Comparison of ENCODE assay signal across 19 cellular contexts in genomic region chr14:99407416-99407815, GRCh38.
DNase-seq lines count a peak whose midpoint lies in the region; ATAC-seq and TF ChIP-seq lines count a peak whose summit lies in the region.
"Had no signal": no experiment of that assay in that cellular context is flagged by ENCODE, and none has a peak within 500 bp of the region (broad histone marks: within the 10 kb centered on the region; RNA-seq: fewer than 3 reads in every experiment).

No MANE protein-coding gene starts in this region.

- POLR2A ChIA-PET in Caco-2 (lab: Charles Lee), result no interaction called here

- DNase-seq in Caco-2 (no peak), H9 (no peak), islet precursor cell (peak; percentile 26), sigmoid colon (peak; percentile 42), NOMO-1 treated with DMSO at 0.1 percent for 48 hours (lab: John Stamatoyannopoulos, UW; ENCODE audit: unreplicated experiment) (no peak)
- no peak for DNase-seq in stimulated activated CD4-positive, alpha-beta T cell treated with anti-CD3 and anti-CD28 coated beads, Interleukin-15, amount 100 ng/mL, for 24 hours
- DNase-seq: AML-193; GF-D8; GM23248; NCI-H1092 treated with DMSO at 0.1 percent for 48 hours; NCI-H146; NCI-H2029 treated with DMSO at 0.1 percent for 48 hours; NCI-H2171; NCI-H446; NK-92 treated with Interleukin-12 subunit alpha and Interleukin-12 subunit beta, amount 100 ng/mL, for 24 hours; Right ventricle myocardium superior had no signal

- H2AFZ ChIP-seq in H9 (ENCODE audit: low read length), result no peak overlapping the region
- H2AFZ ChIP-seq: GM23248 had no signal

- H2BK120ac ChIP-seq in H9 (ENCODE audit: low read depth, low read length, poor library complexity, severe bottlenecking), result no peak overlapping the region

- no peak overlapping the region for H2BK12ac ChIP-seq in H9 (ENCODE audit: insufficient read length, low read depth, low read length)

- no peak for TF ChIP-seq POLR2A in sigmoid colon (IDR thresholded peaks at IDR 0.05)

- H3K27me3 Mint-ChIP-seq in Caco-2 (ENCODE audit: insufficient read depth, unreplicated experiment), result no peaks in the 10 kb centered on the region
- no peaks in the 10 kb centered on the region; the same call in 1 of the 2 replicates for H3K27me3 Mint-ChIP-seq in H9 (ENCODE audit: low read depth)

- no peak overlapping the region for H2BK20ac ChIP-seq in H9 (ENCODE audit: low read depth, low read length, poor library complexity, severe bottlenecking)

- intact Hi-C loops in Caco-2 (cut with micrococcal nuclease; ENCODE audit: unreplicated experiment) (no loop called here), sigmoid colon (cut with DNase I) (no loop called here)

- H3K36me3 ChIP-seq in Caco-2 (ENCODE audit: control insufficient read depth, insufficient read depth, low read length), result no peaks in the 10 kb centered on the region
- peaks cover 8 to 90% (median 11%) of the 10 kb centered on the region in 4 donors for H3K36me3 ChIP-seq in sigmoid colon

- H3K4me1 ChIP-seq in Caco-2, result peaks cover 4% of the 10 kb centered on the region
- H3K4me1 ChIP-seq in H9 (ENCODE audit: insufficient read depth, low read length), result peaks cover 5% of the 10 kb centered on the region; the same call in 1 of the 2 replicates
- no peaks in the 10 kb centered on the region for H3K4me1 ChIP-seq in sigmoid colon

- 0 out of 2 replicates have a peak overlapping the region, but pooled peaks have one; percentile 45 for H2BK15ac ChIP-seq in H9 (ENCODE audit: low read depth, low read length)

- TF ChIP-seq CTCF in Caco-2 (IDR thresholded peaks at IDR 0.05; ENCODE audit: insufficient read depth in 1 of 2, low read depth in 1 of 2, low read length in 1 of 2, severe bottlenecking in 1 of 2, unreplicated experiment in 1 of 2), result no peak
- TF ChIP-seq CTCF in H9 (conservative IDR thresholded peaks at IDR 0.05), result no peak
- no peak for TF ChIP-seq CTCF in sigmoid colon (IDR thresholded peaks at IDR 0.05)

- H3K27me3 ChIP-seq in Caco-2 (replicated peaks; ENCODE audit: control insufficient read depth, insufficient read depth, low read length) (no peaks in the 10 kb centered on the region), H9 (ENCODE audit: insufficient read depth, low read length) (no peaks in the 10 kb centered on the region), sigmoid colon (no peaks in the 10 kb centered on the region)

- no peak overlapping the region; the same call in 1 of the 2 replicates for H3K14ac ChIP-seq in H9 (ENCODE audit: insufficient read depth, low read length)

- no peak overlapping the region for H4K91ac ChIP-seq in H9 (ENCODE audit: insufficient read length, low read depth, low read length)

- no peak overlapping the region for H4K5ac ChIP-seq in H9 (ENCODE audit: insufficient read length, low read depth, low read length)

- H3K4me2 ChIP-seq in H9 (ENCODE audit: insufficient read depth, insufficient read length, low read length), result no peak overlapping the region

- peak overlapping the region; percentile 42 for H3K27ac Mint-ChIP-seq in Caco-2 (ENCODE audit: unreplicated experiment)
- H3K27ac Mint-ChIP-seq in H9, result peak overlapping the region; percentile 22 to 89 (median 59); a peak in 4 of 7 replicates

- H3K79me1 ChIP-seq in H9 (ENCODE audit: insufficient read depth, low read depth, low read length, poor library complexity, severe bottlenecking), result no peaks in the 10 kb centered on the region

- H3K23ac ChIP-seq in H9 (ENCODE audit: insufficient read length, low read depth, low read length), result no peak overlapping the region

- H3K9ac ChIP-seq in H9 (ENCODE audit: extremely low read depth, insufficient read length, low read length), result no peak overlapping the region
- H3K9ac ChIP-seq: GM23248 had no signal

- H3K27ac ChIP-seq in H9 (ENCODE audit: insufficient read length, low read depth, low read length), result no peak overlapping the region
- H3K27ac ChIP-seq in sigmoid colon, result no peak overlapping the region
- H3K27ac ChIP-seq: GM23248, SK-N-MC had no signal

- H3K4me3 ChIP-seq in Caco-2 (ENCODE audit: low read depth, low read length) (no peak overlapping the region), sigmoid colon (no peak overlapping the region)
- H3K4me3 ChIP-seq: GM23248, SK-N-MC had no signal

- H3K9me3 Mint-ChIP-seq in Caco-2 (ENCODE audit: unreplicated experiment) (no peaks in the 10 kb centered on the region), H9 (no peaks in the 10 kb centered on the region)
- H3K9me3 Mint-ChIP-seq: CD14-positive monocyte had no signal

- BruUV-seq in Caco-2 (replicated peaks; lab: Mats Ljungman, UMichigan), result no TSS peak

- no peak overlapping the region for H3K4me3 Mint-ChIP-seq in Caco-2 (ENCODE audit: unreplicated experiment)
- H3K4me3 Mint-ChIP-seq in H9, result no peak overlapping the region
- H3K4me3 Mint-ChIP-seq: CD14-positive monocyte had no signal

- H3K9me3 ChIP-seq in Caco-2 (no peaks in the 10 kb centered on the region), H9 (ENCODE audit: control insufficient read depth, low read depth, low read length) (no peaks in the 10 kb centered on the region), sigmoid colon (no peaks in the 10 kb centered on the region)

- no CpG with 5 or more reads among the region's 11 CpGs for WGBS in H9 (ENCODE audit: extremely low coverage, insufficient read length, low lambda C conversion rate)
- WGBS in sigmoid colon, 2 donors, result 89 to 93% methylated on average over 11 of the region's 11 CpGs

- ATAC-seq in HG03097 (IDR thresholded peaks at IDR 0.05; ENCODE audit: low FRiP score, unreplicated experiment), result no peak

- H3K36me3 Mint-ChIP-seq in Caco-2 (ENCODE audit: insufficient read depth, unreplicated experiment), result peaks cover 35% of the 10 kb centered on the region
- H3K36me3 Mint-ChIP-seq in H9 (ENCODE audit: insufficient read depth in 1 of 3, low read depth in 3 of 3), result peaks cover 10 to 37% (median 22%) of the 10 kb centered on the region in 3 experiments; a peak in 6 of 7 replicates

- H2BK5ac ChIP-seq in H9 (ENCODE audit: insufficient read length, low read length), result no peak overlapping the region

- no peak overlapping the region for H3K56ac ChIP-seq in H9 (ENCODE audit: insufficient read length, low read depth, low read length)

- H3T11ph ChIP-seq in H9 (ENCODE audit: low read length), result no peak overlapping the region

- no peak overlapping the region for H4K8ac ChIP-seq in H9 (replicated peaks; ENCODE audit: insufficient read length, low read depth, low read length)

- H3K23me2 ChIP-seq in H9 (ENCODE audit: insufficient read length, low read depth, low read length, poor library complexity, severe bottlenecking), result no peaks in the 10 kb centered on the region

- H3K4me1 Mint-ChIP-seq in Caco-2 (ENCODE audit: low read depth, unreplicated experiment) (peaks cover 6% of the 10 kb centered on the region), H9 (peaks cover 47 to 48% of the 10 kb centered on the region in 2 experiments)

- no peaks in the 10 kb centered on the region for H3K79me2 ChIP-seq in H9 (ENCODE audit: insufficient read depth, low read length)

- peak overlapping the region; percentile 59 for H3K18ac ChIP-seq in H9 (ENCODE audit: insufficient read length, low read depth, low read length)

- TF ChIP-seq EP300 in sigmoid colon (IDR thresholded peaks at IDR 0.05), result no peak

- CTCF ChIA-PET in Caco-2 (lab: Charles Lee), result interaction anchor here (1.7 kb wide), 1 partner anchor 14 kb away, joined by 4 read pairs; no protein-coding TSS in a partner anchor

- no peak overlapping the region for H2AK5ac ChIP-seq in H9 (ENCODE audit: insufficient read length, low read length)

- H4K20me1 ChIP-seq in H9 (ENCODE audit: control insufficient read depth, insufficient read depth, insufficient read length), result no peaks in the 10 kb centered on the region

- no peak overlapping the region for H3K4ac ChIP-seq in H9 (ENCODE audit: low read depth, low read length)

Comparison
In these comparisons a context has a peak if more than half of its experiments do, and no peak if none do; other contexts are left out.
1. DNase-seq: peak in islet precursor cell (single experiment) and sigmoid colon (single experiment); none in Caco-2 (0 of 2), H9 (single experiment), NOMO-1 treated with DMSO at 0.1 percent for 48 hours (single experiment) and stimulated activated CD4-positive, alpha-beta T cell treated with anti-CD3 and anti-CD28 coated beads, Interleukin-15, amount 100 ng/mL, for 24 hours (single experiment).